Comparison of ENCODE assay signal across 21 cellular contexts in genomic region chr22:49332691-49333090, GRCh38.
"Had no signal": no experiment of that assay in that cellular context is flagged by ENCODE, and none has a peak within 500 bp of the region (broad histone marks: within the 10 kb centered on the region; RNA-seq: fewer than 3 reads in every experiment).

No MANE protein-coding gene starts in this region.

- H3K4me1 ChIP-seq: breast epithelium, foreskin keratinocyte, prostate gland, right atrium auricular region, suprapubic skin, transverse colon had no signal

- H3K27me3 ChIP-seq: foreskin keratinocyte, hepatocyte, right atrium auricular region, transverse colon had no signal

- H3K36me3 ChIP-seq: breast epithelium, prostate gland, right atrium auricular region, suprapubic skin, transverse colon had no signal

- DNase-seq: activated CD4-positive, alpha-beta T cell treated with anti-CD3 and anti-CD28 coated beads, Interleukin-2, amount 50 U/mL, for 4 hours; activated gamma-delta T cell; activated T-cell treated with anti-CD3 and anti-CD28 coated beads, Interleukin-2, amount 50 U/mL, for 4 hours; dermis blood vessel endothelial cell; effector memory CD8-positive, alpha-beta T cell; foreskin keratinocyte; mammary epithelial cell; midbrain; nephron progenitor cell; stimulated activated CD4-positive, alpha-beta T cell treated with anti-CD3 and anti-CD28 coated beads, Interleukin-2, amount 100 ng/mL, for 24 hours; SW 1271; T-helper 2 cell had no signal

- H3K27ac Mint-ChIP-seq: activated naive CD4-positive, alpha-beta T cell treated with anti-CD3 and anti-CD28 coated beads, Interleukin-2, amount 50 U/mL, for 24 hours; effector memory CD8-positive, alpha-beta T cell; nephron progenitor cell; stimulated activated naive CD8-positive, alpha-beta T cell treated with anti-CD3 and anti-CD28 coated beads, Interleukin-15, Interleukin-2, amounts not matched to agents 100 ng/mL and 50 ng/mL, for 24 hours had no signal

- H3K27ac ChIP-seq: breast epithelium, foreskin keratinocyte, hepatocyte, prostate gland, right atrium auricular region, suprapubic skin, transverse colon, VCaP had no signal

- H3K4me3 Mint-ChIP-seq: activated naive CD4-positive, alpha-beta T cell treated with anti-CD3 and anti-CD28 coated beads, Interleukin-2, amount 50 U/mL, for 24 hours; activated T-cell treated with anti-CD3 and anti-CD28 coated beads, Interleukin-2, amount 50 U/mL, for 4 hours; effector memory CD8-positive, alpha-beta T cell; nephron progenitor cell; stimulated activated naive CD8-positive, alpha-beta T cell treated with anti-CD3 and anti-CD28 coated beads, Interleukin-15, Interleukin-2, amounts not matched to agents 100 ng/mL and 50 ng/mL, for 24 hours had no signal

- H3K9me3 ChIP-seq: prostate gland, suprapubic skin, transverse colon had no signal

- H3K4me3 ChIP-seq: breast epithelium, hepatocyte, prostate gland, right atrium auricular region, suprapubic skin, transverse colon had no signal

- H3K36me3 Mint-ChIP-seq: activated naive CD4-positive, alpha-beta T cell treated with anti-CD3 and anti-CD28 coated beads, Interleukin-2, amount 50 U/mL, for 24 hours had no signal

- ATAC-seq: activated T-cell treated with anti-CD3 and anti-CD28 coated beads, Interleukin-2, amount 50 U/mL, for 4 hours; effector memory CD8-positive, alpha-beta T cell; foreskin keratinocyte had no signal

- H3K4me1 Mint-ChIP-seq: activated naive CD4-positive, alpha-beta T cell treated with anti-CD3 and anti-CD28 coated beads, Interleukin-2, amount 50 U/mL, for 24 hours had no signal

- H3K9me3 Mint-ChIP-seq: activated naive CD4-positive, alpha-beta T cell treated with anti-CD3 and anti-CD28 coated beads, Interleukin-2, amount 50 U/mL, for 24 hours; activated T-cell treated with anti-CD3 and anti-CD28 coated beads, Interleukin-2, amount 50 U/mL, for 4 hours; effector memory CD8-positive, alpha-beta T cell; stimulated activated naive CD8-positive, alpha-beta T cell treated with anti-CD3 and anti-CD28 coated beads, Interleukin-15, Interleukin-2, amounts not matched to agents 100 ng/mL and 50 ng/mL, for 24 hours had no signal
